Comparison of ENCODE assay signal across 8 cellular contexts in the genomic region with DNA sequence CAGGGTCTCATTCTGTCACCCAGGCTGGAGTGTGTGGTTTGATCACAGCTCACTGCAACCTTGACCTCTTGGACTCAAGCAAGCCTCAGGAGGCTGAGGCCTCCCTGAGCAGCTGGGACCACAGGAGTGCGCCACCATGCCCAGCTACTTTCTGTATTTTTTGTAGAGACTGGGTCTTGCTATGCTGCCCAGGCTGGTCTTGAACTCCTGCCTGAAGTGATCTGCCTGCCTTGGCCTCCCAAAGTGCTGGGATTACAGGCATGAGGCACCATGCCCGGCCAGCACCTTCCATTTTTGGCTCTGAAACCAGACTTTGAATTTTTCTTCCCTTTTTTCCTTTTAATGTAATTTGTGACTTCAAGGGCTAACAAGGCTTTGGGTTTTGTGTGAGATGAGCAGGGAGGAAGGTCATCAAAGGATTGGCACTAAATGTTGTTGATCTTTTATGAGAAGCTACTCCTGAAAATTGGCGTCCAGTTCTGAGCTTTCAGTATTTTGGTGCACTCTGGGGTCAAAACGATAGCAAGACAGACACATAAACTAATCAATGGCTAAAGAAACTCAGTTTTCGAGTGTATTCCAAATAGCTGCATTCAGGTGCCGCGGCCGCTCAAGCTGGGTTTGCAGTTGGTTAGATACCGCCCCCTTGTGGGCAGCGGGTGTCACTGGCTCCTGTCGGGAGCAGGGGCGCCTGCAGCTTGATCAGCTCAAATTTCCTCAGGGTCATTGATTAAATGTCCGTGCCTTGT. TPM values are rescaled to one million over a fixed set of nuclear protein-coding genes. Genes with fewer than 3 reads are reported as not detected.
DNase-seq lines count a peak whose midpoint lies in the region; ATAC-seq and TF ChIP-seq lines count a peak whose summit lies in the region.

No MANE protein-coding gene starts in this region.

- intact Hi-C loops in naive thymus-derived CD4-positive, alpha-beta T cell (cut with micrococcal nuclease): loop anchor here (1.0 to 10.0 kb wide), 9 partner anchors 81 to 384 kb away; no protein-coding TSS in a partner anchor

- TF ChIP-seq CTCF in HL-60 (IDR thresholded peaks at IDR 0.05; ENCODE audit: insufficient read depth, low read length) (peak; percentile 92), OCI-LY1 (IDR thresholded peaks at IDR 0.05; ENCODE audit: low read length) (peak; percentile 75)

- H3F3A ChIP-seq in OCI-LY1 (ENCODE audit: insufficient read depth, low read length): no peaks in the 10 kb centered on the region

- no peak overlapping the region for H3K9ac ChIP-seq in OCI-LY1 (ENCODE audit: low read length)

- H3K4me1 ChIP-seq in OCI-LY1 (ENCODE audit: insufficient read depth, low read length, severe bottlenecking): no peaks in the 10 kb centered on the region
- no peaks in the 10 kb centered on the region for H3K4me1 ChIP-seq in naive thymus-derived CD4-positive, alpha-beta T cell (ENCODE audit: control insufficient read depth in 2 of 2, insufficient read depth in 2 of 2, low read length in 2 of 2)

- no peak for TF ChIP-seq POLR2A in erythroblast (IDR thresholded peaks at IDR 0.05; ENCODE audit: low read length)

- H3K27me3 ChIP-seq in HL-60 (ENCODE audit: insufficient read depth, poor library complexity, severe bottlenecking): peaks cover 2% of the 10 kb centered on the region
- no peaks in the 10 kb centered on the region for H3K27me3 ChIP-seq in OCI-LY1 (ENCODE audit: insufficient read depth, low read length)
- no peaks in the 10 kb centered on the region for H3K27me3 ChIP-seq in naive thymus-derived CD4-positive, alpha-beta T cell (ENCODE audit: control insufficient read depth in 2 of 2, insufficient read depth in 2 of 2, low read length in 2 of 2)

- POLR2A ChIA-PET in naive thymus-derived CD4-positive, alpha-beta T cell (lab: Charles Lee): interaction anchor here (0.7 to 1.1 kb wide), 3 partner anchors 142 to 147 kb away, joined by 3 to 4 read pairs (median 3); no protein-coding TSS in a partner anchor

- ATAC-seq in GM19395 (IDR thresholded peaks at IDR 0.05; ENCODE audit: unreplicated experiment): peak; percentile 91
- ATAC-seq in naive thymus-derived CD4-positive, alpha-beta T cell: peak; percentile 93

- no peaks in the 10 kb centered on the region for H3K79me2 ChIP-seq in OCI-LY1 (ENCODE audit: insufficient read depth, low read length)

- no peaks in the 10 kb centered on the region for H3K9me3 ChIP-seq in OCI-LY1 (ENCODE audit: low read length)
- no peaks in the 10 kb centered on the region for H3K9me3 ChIP-seq in naive thymus-derived CD4-positive, alpha-beta T cell (ENCODE audit: control insufficient read depth in 2 of 3, low read length in 3 of 3)

- H3K27me3 Mint-ChIP-seq in naive thymus-derived CD4-positive, alpha-beta T cell: peaks cover 5 to 47% (median 12%) of the 10 kb centered on the region in 5 donors

- no peak overlapping the region for H3K4me3 ChIP-seq in HL-60 (replicated peaks; ENCODE audit: insufficient read depth, low read length)
- no peak overlapping the region for H3K4me3 ChIP-seq in OCI-LY1 (ENCODE audit: low read depth, low read length, poor library complexity, severe bottlenecking)
- H3K4me3 ChIP-seq in naive thymus-derived CD4-positive, alpha-beta T cell (ENCODE audit: low read length): no peak overlapping the region

- no peaks in the 10 kb centered on the region for H3K9me3 Mint-ChIP-seq in naive thymus-derived CD4-positive, alpha-beta T cell

- DNase-seq in CD1c-positive myeloid dendritic cell (ENCODE audit: extremely low spot score) (peak; percentile 85), HL-60 (ENCODE audit: low read depth in 1 of 2, low spot score in 1 of 2) (peak; percentile 28 to 69), activated T-cell treated with anti-CD3 and anti-CD28 coated beads for 1 hour (ENCODE audit: low read depth) (peak; percentile 80), erythroblast (lab: John Stamatoyannopoulos, UW) (peak; percentile 65 to 79)
- peak; percentile 62 to 85 (median 77) for DNase-seq in naive thymus-derived CD4-positive, alpha-beta T cell
- DNase-seq in stimulated activated CD8-positive, alpha-beta memory T cell treated with anti-CD3 and anti-CD28 coated beads, Interleukin-7, amount 100 ng/mL, for 48 hours (ENCODE audit: extremely low read depth in 1 of 2, low read depth in 1 of 2): peak; percentile 55 to 62

- H3K4me1 Mint-ChIP-seq in naive thymus-derived CD4-positive, alpha-beta T cell: peaks cover 0 to 13% (median 5%) of the 10 kb centered on the region in 7 donors

- no peaks in the 10 kb centered on the region for H3K9me2 ChIP-seq in OCI-LY1 (ENCODE audit: low read depth, low read length)

- no peaks in the 10 kb centered on the region for H4K20me1 ChIP-seq in OCI-LY1 (ENCODE audit: insufficient read depth, low read length)

- no peak overlapping the region for H3K27ac ChIP-seq in HL-60 (replicated peaks)
- H3K27ac ChIP-seq in OCI-LY1 (ENCODE audit: low read depth, low read length, poor library complexity, severe bottlenecking): no peak overlapping the region
- no peak overlapping the region for H3K27ac ChIP-seq in naive thymus-derived CD4-positive, alpha-beta T cell (ENCODE audit: low read depth, low read length)

- no peaks in the 10 kb centered on the region for H3K36me3 Mint-ChIP-seq in naive thymus-derived CD4-positive, alpha-beta T cell

- H3K27ac Mint-ChIP-seq in naive thymus-derived CD4-positive, alpha-beta T cell: no peak overlapping the region

- CTCF ChIA-PET in naive thymus-derived CD4-positive, alpha-beta T cell (lab: Charles Lee): interaction anchor here (0.5 to 2.7 kb wide), 25 partner anchors 10 to 387 kb away, joined by 3 to 48 read pairs (median 4); no protein-coding TSS in a partner anchor

- H2AFZ ChIP-seq in OCI-LY1 (ENCODE audit: low read length): no peak overlapping the region

- H3K4me3 Mint-ChIP-seq in naive thymus-derived CD4-positive, alpha-beta T cell: peak overlapping the region in 6 of 10 donors; percentile 39 to 66 (median 49)

- H3K4me2 ChIP-seq in OCI-LY1 (ENCODE audit: low read length): no peak overlapping the region

- no peaks in the 10 kb centered on the region for H3K36me3 ChIP-seq in OCI-LY1 (ENCODE audit: insufficient read depth, low read length)
- no peaks in the 10 kb centered on the region for H3K36me3 ChIP-seq in naive thymus-derived CD4-positive, alpha-beta T cell (ENCODE audit: control insufficient read depth in 2 of 3, insufficient read depth in 3 of 3, low read length in 3 of 3)

RNA-seq across cellular contexts. Expression of a gene that starts 51.9 kb away (rescaled TPM):
- under 1 TPM; 0.20 to 0.60 (median 0.43) TPM for total RNA-seq in naive thymus-derived CD4-positive, alpha-beta T cell
- polyA plus RNA-seq in naive thymus-derived CD4-positive, alpha-beta T cell: under 1 TPM; 0.08 to 0.20 TPM
